8 cellular contexts compared by ENCODE assay signal in the genomic region with DNA sequence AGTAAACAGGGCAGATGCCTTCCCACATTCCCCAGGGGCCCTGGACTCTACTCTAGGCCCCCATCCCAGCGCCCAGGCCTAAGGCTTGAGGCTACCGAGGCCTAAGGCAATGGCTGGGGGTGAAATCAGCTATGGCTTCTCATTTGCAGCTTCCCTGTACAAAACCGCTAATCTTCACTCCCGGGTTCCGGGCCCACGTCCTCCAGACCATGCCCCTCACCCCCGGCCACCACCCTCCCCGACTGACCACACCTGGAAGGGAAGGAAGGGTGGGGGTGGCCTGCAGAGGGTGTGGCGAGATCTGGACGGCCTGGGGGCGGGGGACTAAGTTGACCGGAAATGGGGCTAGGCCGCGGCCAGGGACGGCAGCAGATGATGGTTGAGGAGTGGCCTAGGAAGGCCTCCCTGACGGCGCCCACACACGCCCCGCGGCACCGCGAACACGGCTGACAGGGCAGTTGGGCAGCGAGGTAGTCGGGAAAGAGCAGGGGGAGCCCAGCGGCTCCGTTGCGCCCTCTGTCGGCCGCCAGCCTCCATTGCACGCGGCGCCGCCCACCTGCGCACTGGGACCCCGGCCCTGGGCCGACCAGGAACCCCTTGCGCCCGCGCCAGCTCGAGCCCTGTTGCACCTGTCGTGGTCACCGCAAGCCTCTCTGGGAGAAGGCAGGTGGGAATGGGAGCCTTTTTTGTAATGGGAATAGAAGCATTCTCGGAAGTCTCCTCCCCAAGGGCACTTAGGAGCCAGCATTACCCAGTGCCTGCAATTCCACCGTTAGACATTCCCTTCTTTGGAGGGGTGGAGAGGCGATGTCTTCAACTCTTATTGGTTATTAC.
DNase-seq lines count a peak whose midpoint lies in the region; ATAC-seq and TF ChIP-seq lines count a peak whose summit lies in the region.

No MANE protein-coding gene starts in this region.

- peaks cover 9% of the 10 kb centered on the region for H3K4me1 ChIP-seq in CD4-positive, CD25-positive, alpha-beta regulatory T cell (ENCODE audit: control insufficient read depth, insufficient read depth, low read length, poor library complexity, severe bottlenecking)
- peaks cover 17% of the 10 kb centered on the region for H3K4me1 ChIP-seq in IMR-90 (ENCODE audit: control insufficient read depth, insufficient read depth, low read length)
- peaks cover 19 to 70% (median 53%) of the 10 kb centered on the region in 4 donors for H3K4me1 ChIP-seq in transverse colon

- H3K4ac ChIP-seq in IMR-90 (ENCODE audit: low read depth, low read length), result peak overlapping the region; percentile 88

- TF ChIP-seq CTCF in IMR-90 (conservative IDR thresholded peaks at IDR 0.05; ENCODE audit: low read depth, low read length) (peak; percentile 75), glutamatergic neuron (IDR thresholded peaks at IDR 0.05; ENCODE audit: partially characterized antibody, unreplicated experiment) (peak; percentile 100), osteocyte (IDR thresholded peaks at IDR 0.05) (peak; percentile 97), transverse colon (IDR thresholded peaks at IDR 0.05) (peak; percentile 96 to 99 (median 99))

- H2AK5ac ChIP-seq in IMR-90 (ENCODE audit: low read depth, low read length), result peak overlapping the region; percentile 96

- no peak for TF ChIP-seq EP300 in transverse colon (IDR thresholded peaks at IDR 0.05; ENCODE audit: low read depth)

- H2BK20ac ChIP-seq in IMR-90 (ENCODE audit: low read depth, low read length), result peak overlapping the region; percentile 86; the same call in 1 of the 2 replicates

- H2BK15ac ChIP-seq in IMR-90 (ENCODE audit: low read depth, low read length), result peak overlapping the region; percentile 97; the same call in 1 of the 3 replicates

- H3K56ac ChIP-seq in IMR-90 (ENCODE audit: extremely low read depth, insufficient read depth, low read length), result 0 out of 2 replicates have a peak overlapping the region, but pooled peaks have one; percentile 24

- no peaks in the 10 kb centered on the region for H3K9me3 Mint-ChIP-seq in CD4-positive, CD25-positive, alpha-beta regulatory T cell
- H3K9me3 Mint-ChIP-seq in glutamatergic neuron (ENCODE audit: unreplicated experiment) (peaks cover 4% of the 10 kb centered on the region), osteocyte (ENCODE audit: unreplicated experiment) (no peaks in the 10 kb centered on the region)

- peak; percentile 79 for TF ChIP-seq RAD21 in IMR-90 (IDR thresholded peaks at IDR 0.05; ENCODE audit: low read length)

- H3K4me1 Mint-ChIP-seq in CD4-positive, CD25-positive, alpha-beta regulatory T cell, result peaks cover 0 to 4% (median under 1%) of the 10 kb centered on the region in 4 donors
- peaks cover 21% of the 10 kb centered on the region for H3K4me1 Mint-ChIP-seq in glutamatergic neuron (ENCODE audit: low read depth, unreplicated experiment)
- H3K4me1 Mint-ChIP-seq in osteocyte (ENCODE audit: unreplicated experiment), result peaks cover 31% of the 10 kb centered on the region

- H4K20me1 ChIP-seq in IMR-90 (ENCODE audit: insufficient read depth, low read length), result no peaks in the 10 kb centered on the region

- no peaks in the 10 kb centered on the region for H3K36me3 ChIP-seq in CD4-positive, CD25-positive, alpha-beta regulatory T cell (ENCODE audit: control insufficient read depth, insufficient read depth, low read length)
- no peaks in the 10 kb centered on the region for H3K36me3 ChIP-seq in IMR-90 (ENCODE audit: control insufficient read depth, insufficient read depth, low read length)
- H3K36me3 ChIP-seq in transverse colon, result no peaks in the 10 kb centered on the region

- H2BK120ac ChIP-seq in IMR-90 (ENCODE audit: low read depth, low read length), result peak overlapping the region; percentile 85

- peak overlapping the region; percentile 63 for H2AK9ac ChIP-seq in IMR-90 (replicated peaks; ENCODE audit: low read depth, low read length, poor library complexity)

- no peak overlapping the region for H3K4me3 ChIP-seq in CD4-positive, CD25-positive, alpha-beta regulatory T cell (ENCODE audit: low read depth, low read length)
- H3K4me3 ChIP-seq in IMR-90 (ENCODE audit: insufficient read depth, low read depth, low read length) (no peak overlapping the region), transverse colon (peak overlapping the region; percentile 7 to 38 (median 18))

- peak overlapping the region; percentile 75 for H4K91ac ChIP-seq in IMR-90 (ENCODE audit: insufficient read depth, low read depth, low read length)

- WGBS in IMR-90 (ENCODE audit: extremely low coverage in 2 of 2, insufficient read length in 1 of 2), 2 experiments, result 10% methylated on average over 14 of the region's 46 CpGs; no CpG with 5 or more reads in 1 of the 2 experiments
- 5% methylated on average over 40 of the region's 46 CpGs; no CpG with 5 or more reads in 1 of the 2 donors for WGBS in transverse colon (ENCODE audit: low coverage in 1 of 2), 2 donors

- intact Hi-C loops in IMR-90 (cut with micrococcal nuclease), result loop anchor here (2.0 kb wide), 1 partner anchor 51 kb away; no protein-coding TSS in a partner anchor
- intact Hi-C loops in transverse colon (cut with DNase I; ENCODE audit: low total_unique reads), result no loop called here

- H3K27me3 ChIP-seq in CD4-positive, CD25-positive, alpha-beta regulatory T cell (ENCODE audit: control insufficient read depth, insufficient read depth, low read length), result no peaks in the 10 kb centered on the region
- H3K27me3 ChIP-seq in IMR-90 (ENCODE audit: control insufficient read depth, insufficient read depth, low read length) (no peaks in the 10 kb centered on the region), transverse colon (no peaks in the 10 kb centered on the region)

- dilution Hi-C loops in IMR-90 (cut with HindIII; ENCODE audit: low sequenced_read_pairs, unreplicated experiment), result no loop called here

- DNase-seq in CD4-positive, CD25-positive, alpha-beta regulatory T cell, result peak; percentile 17 to 34 (median 26)
- DNase-seq in IMR-90 (peak; percentile 39), SK-MEL-5 (ENCODE audit: low read depth, low spot score) (peak; percentile 59), glutamatergic neuron (peak; percentile 79), osteocyte (ENCODE audit: extremely low spot score, unreplicated experiment) (peak; percentile 88), transverse colon (peak; percentile 84)
- DNase-seq in activated naive CD4-positive, alpha-beta T cell treated with anti-CD3 and anti-CD28 coated beads, Interleukin-2, amount 50 U/mL, for 16 hours, result peak; percentile 46

- no peak overlapping the region for H3K4me3 Mint-ChIP-seq in CD4-positive, CD25-positive, alpha-beta regulatory T cell
- H3K4me3 Mint-ChIP-seq in glutamatergic neuron (ENCODE audit: unreplicated experiment) (peak overlapping the region; percentile 5), osteocyte (ENCODE audit: unreplicated experiment) (peak overlapping the region; percentile 35)

- H2BK5ac ChIP-seq in IMR-90 (ENCODE audit: low read depth, low read length, poor library complexity, severe bottlenecking), result peak overlapping the region; percentile 35

- H3K23ac ChIP-seq in IMR-90 (ENCODE audit: low read depth, low read length), result peak overlapping the region; percentile 24; the same call in 1 of the 2 replicates

- peaks cover 20% of the 10 kb centered on the region for H3K9me1 ChIP-seq in IMR-90 (ENCODE audit: insufficient read depth, low read length)

- H3K9ac ChIP-seq in IMR-90 (ENCODE audit: low read depth, low read length), result no peak overlapping the region

- TF ChIP-seq POLR2A in IMR-90 (IDR thresholded peaks at IDR 0.05; ENCODE audit: low read depth, low read length), result no peak
- TF ChIP-seq POLR2A in transverse colon (IDR thresholded peaks at IDR 0.05), result peak; percentile 27

- peaks cover 17 to 54% of the 10 kb centered on the region in 2 experiments for H3K79me1 ChIP-seq in IMR-90 (ENCODE audit: low read depth in 1 of 2, low read length in 2 of 2)

- in situ Hi-C loops in IMR-90 (cut with MboI; ENCODE audit: low sequenced_read_pairs) (no loop called here), SK-MEL-5 (cut with HindIII; ENCODE audit: low pct_unique_long_range_greater_than_20kb, low sequenced_read_pairs) (no loop called here), transverse colon (cut with MboI; ENCODE audit: low pct_ligation_motif_present in 1 of 4, low pct_unique_long_range_greater_than_20kb in 1 of 4, low sequenced_read_pairs in 3 of 4) (no loop called here)

- no peaks in the 10 kb centered on the region for H3K36me3 Mint-ChIP-seq in CD4-positive, CD25-positive, alpha-beta regulatory T cell
- no peaks in the 10 kb centered on the region for H3K36me3 Mint-ChIP-seq in glutamatergic neuron (ENCODE audit: unreplicated experiment)
- H3K36me3 Mint-ChIP-seq in osteocyte (ENCODE audit: unreplicated experiment), result no peaks in the 10 kb centered on the region

- CTCF ChIA-PET in IMR-90 (lab: Yijun Ruan, JAX), result interaction anchor here (0.5 to 1.0 kb wide), 4 partner anchors 42 to 235 kb away, joined by 3 to 4 read pairs (median 3); no protein-coding TSS in a partner anchor

- H4K8ac ChIP-seq in IMR-90 (ENCODE audit: low read depth in 2 of 2, low read length in 2 of 2), result peak overlapping the region; percentile 24 to 85; a peak in 2 of 4 replicates

- H3K14ac ChIP-seq in IMR-90 (replicated peaks; ENCODE audit: low read depth, low read length), result peak overlapping the region; percentile 49; the same call in 1 of the 2 replicates

- POLR2A ChIA-PET in IMR-90 (lab: Charles Lee; ENCODE audit: unreplicated experiment), result interaction anchor here (0.5 kb wide), 1 partner anchor 100 kb away, joined by 3 read pairs; no protein-coding TSS in a partner anchor

- H3K27ac Mint-ChIP-seq in CD4-positive, CD25-positive, alpha-beta regulatory T cell, result no peak overlapping the region
- H3K27ac Mint-ChIP-seq in glutamatergic neuron (ENCODE audit: unreplicated experiment) (peak overlapping the region; percentile 8), osteocyte (ENCODE audit: unreplicated experiment) (peak overlapping the region; percentile 24)

- H3K27ac ChIP-seq in CD4-positive, CD25-positive, alpha-beta regulatory T cell (ENCODE audit: insufficient read depth, low read length, poor library complexity, severe bottlenecking), result no peak overlapping the region
- H3K27ac ChIP-seq in IMR-90 (ENCODE audit: insufficient read depth, low read length) (no peak overlapping the region; the same call in 1 of the 2 replicates), transverse colon (peak overlapping the region; percentile 83 to 88 (median 84))

- H3K9me3 ChIP-seq in CD4-positive, CD25-positive, alpha-beta regulatory T cell (ENCODE audit: control insufficient read depth in 2 of 2, low read length in 2 of 2), result no peaks in the 10 kb centered on the region
- no peaks in the 10 kb centered on the region for H3K9me3 ChIP-seq in IMR-90 (ENCODE audit: control insufficient read depth, insufficient read depth, low read length)
- H3K9me3 ChIP-seq in transverse colon, result no peaks in the 10 kb centered on the region

- peak overlapping the region; percentile 6; the same call in 1 of the 2 replicates for H3K18ac ChIP-seq in IMR-90 (ENCODE audit: low read depth, low read length)

- peak; percentile 64 to 73 for ATAC-seq in CD4-positive, CD25-positive, alpha-beta regulatory T cell (ENCODE audit: low read depth in 2 of 2)
- ATAC-seq in GM19438 (IDR thresholded peaks at IDR 0.05; ENCODE audit: low read depth, unreplicated experiment) (peak; percentile 62), IMR-90 (ENCODE audit: low read depth) (peak; percentile 31)

- peak overlapping the region; percentile 32; the same call in 1 of the 2 replicates for H4K5ac ChIP-seq in IMR-90 (ENCODE audit: low read depth, low read length)

- H2AFZ ChIP-seq in IMR-90 (replicated peaks; ENCODE audit: low read length, poor library complexity), result peak overlapping the region; percentile 89

- peaks cover 12% of the 10 kb centered on the region for H3K27me3 Mint-ChIP-seq in CD4-positive, CD25-positive, alpha-beta regulatory T cell
- H3K27me3 Mint-ChIP-seq in glutamatergic neuron (ENCODE audit: unreplicated experiment), result peaks cover 5% of the 10 kb centered on the region
- H3K27me3 Mint-ChIP-seq in osteocyte (ENCODE audit: unreplicated experiment), result no peaks in the 10 kb centered on the region

- BruUV-seq in IMR-90 (replicated peaks; lab: Mats Ljungman, UMichigan), result no TSS peak

- H3K4me2 ChIP-seq in IMR-90 (ENCODE audit: low read depth, low read length), result no peak overlapping the region; the same call in 1 of the 2 replicates

Comparison
In these comparisons a context has a peak if more than half of its experiments do, and no peak if none do; other contexts are left out.
1. DNase-seq: peak in every context shown above with its lines; median percentile 88 in osteocyte; 84 in transverse colon; 79 in glutamatergic neuron; 59 in SK-MEL-5; 46 in activated naive CD4-positive, alpha-beta T cell treated with anti-CD3 and anti-CD28 coated beads, Interleukin-2, amount 50 U/mL, for 16 hours; 39 in IMR-90; 26 in CD4-positive, CD25-positive, alpha-beta regulatory T cell.
2. H3K27ac ChIP-seq: peak in transverse colon (4 of 4); none in CD4-positive, CD25-positive, alpha-beta regulatory T cell (single experiment) and IMR-90 (single experiment).
3. H3K4me3 ChIP-seq: peak in transverse colon (4 of 4); none in CD4-positive, CD25-positive, alpha-beta regulatory T cell (single experiment) and IMR-90 (single experiment).
4. H3K27ac Mint-ChIP-seq: peak in glutamatergic neuron (single experiment) and osteocyte (single experiment); none in CD4-positive, CD25-positive, alpha-beta regulatory T cell (0 of 3).
5. H3K4me3 Mint-ChIP-seq: peak in glutamatergic neuron (single experiment) and osteocyte (single experiment); none in CD4-positive, CD25-positive, alpha-beta regulatory T cell (0 of 4).
6. Peak in every context shown above with its lines, with median percentiles within 50 percentile points of each other: ATAC-seq and CTCF ChIP-seq.